18 cellular contexts compared by ENCODE assay signal in the genomic region with DNA sequence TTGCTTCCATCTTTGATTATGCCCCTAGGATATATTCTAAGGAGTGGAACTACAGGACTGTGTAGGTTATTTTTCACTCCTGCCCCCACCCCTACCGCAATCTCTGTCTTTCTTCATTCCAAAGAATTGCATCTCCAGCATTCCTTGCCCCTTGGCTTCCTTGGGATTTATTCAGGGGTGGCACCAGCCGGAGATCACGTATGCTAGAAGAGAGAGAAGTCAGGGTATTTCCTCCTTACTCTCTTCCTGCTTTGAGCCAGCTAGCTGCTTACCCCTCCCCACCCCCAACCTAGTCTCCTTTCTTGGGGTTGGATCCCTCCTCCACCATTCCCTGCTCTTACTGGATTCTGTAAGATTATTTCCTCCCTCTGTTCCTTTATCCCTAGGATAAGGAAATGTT. TPM values are rescaled to one million over a fixed set of nuclear protein-coding genes. Genes with fewer than 3 reads are reported as not detected.
DNase-seq lines count a peak whose midpoint lies in the region; ATAC-seq and TF ChIP-seq lines count a peak whose summit lies in the region.
"Had no signal": no experiment of that assay in that cellular context is flagged by ENCODE, and none has a peak within 500 bp of the region (broad histone marks: within the 10 kb centered on the region; RNA-seq: fewer than 3 reads in every experiment).

No MANE protein-coding gene starts in this region.

- peak; percentile 37 for DNase-seq in activated CD4-positive, alpha-beta T cell treated with anti-CD3 and anti-CD28 coated beads for 36 hours
- DNase-seq in activated CD4-positive, alpha-beta T cell treated with anti-CD3 and anti-CD28 coated beads for 48 hours: no peak
- DNase-seq in colonic mucosa: peak; percentile 15
- DNase-seq in progenitor cell of endocrine pancreas (ENCODE audit: low spot score, unreplicated experiment): no peak
- no peak for DNase-seq in activated gamma-delta T cell treated with Interleukin-2 at 50 U/mL for 16 hours
- no peak for DNase-seq in activated CD4-positive, CD25-positive, alpha-beta regulatory T cell treated with anti-CD3 and anti-CD28 coated beads, Interleukin-2, amount 50 U/mL, for 72 hours
- DNase-seq in DMS79 (lab: John Stamatoyannopoulos, UW): no peak
- DNase-seq: central memory CD4-positive, alpha-beta T cell; DMS153; erythroblast; NCI-H1436; NCI-H510A; occipital lobe; thyroid gland had no signal

- peak; percentile 48 for ATAC-seq in activated CD4-positive, alpha-beta T cell treated with anti-CD3 and anti-CD28 coated beads for 36 hours
- ATAC-seq: HepG2 had no signal

- H3K27ac ChIP-seq in SU-DHL-6 (ENCODE audit: low read depth, low read length) (peak overlapping the region; percentile 78), colonic mucosa (no peak overlapping the region)
- H3K27ac ChIP-seq: hepatocyte, thyroid gland had no signal

- POLR2A ChIA-PET in activated CD4-positive, alpha-beta T cell treated with anti-CD3 and anti-CD28 coated beads for 36 hours (lab: Charles Lee): no interaction called here

- H3K4me3 ChIP-seq in SU-DHL-6 (ENCODE audit: insufficient read depth, low read length, poor library complexity, severe bottlenecking) (no peak overlapping the region), colonic mucosa (no peak overlapping the region)
- H3K4me3 ChIP-seq: hepatocyte, smooth muscle cell, thyroid gland had no signal

- no peaks in the 10 kb centered on the region for H3K27me3 Mint-ChIP-seq in activated CD4-positive, alpha-beta T cell treated with anti-CD3 and anti-CD28 coated beads for 36 hours
- H3K27me3 Mint-ChIP-seq in progenitor cell of endocrine pancreas: no peaks in the 10 kb centered on the region

- intact Hi-C loops in activated CD4-positive, alpha-beta T cell treated with anti-CD3 and anti-CD28 coated beads for 36 hours (cut with DNase I, micrococcal nuclease): loop anchor here in 1 of 2 experiments (10.0 kb wide), 1 partner anchor 52 kb away; no protein-coding TSS in a partner anchor
- intact Hi-C loops in colonic mucosa (cut with DNase I): loop anchor here (10.0 kb wide), 1 partner anchor 182 kb away; no protein-coding TSS in a partner anchor

- H2AFZ ChIP-seq in SU-DHL-6 (ENCODE audit: low read depth, low read length, severe bottlenecking): peak overlapping the region; percentile 73
- H2AFZ ChIP-seq: hepatocyte had no signal

- H3K9me3 ChIP-seq in SU-DHL-6 (ENCODE audit: insufficient read depth, low read length) (no peaks in the 10 kb centered on the region), colonic mucosa (no peaks in the 10 kb centered on the region)
- H3K9me3 ChIP-seq: thyroid gland had no signal

- no peaks in the 10 kb centered on the region for H3K79me2 ChIP-seq in SU-DHL-6 (ENCODE audit: insufficient read depth, low read length)
- H3K79me2 ChIP-seq: hepatocyte had no signal

- peaks cover 48% of the 10 kb centered on the region for H3F3A ChIP-seq in SU-DHL-6 (ENCODE audit: insufficient read depth)

- H3K27me3 ChIP-seq in SU-DHL-6 (ENCODE audit: low read length) (no peaks in the 10 kb centered on the region), colonic mucosa (no peaks in the 10 kb centered on the region)
- H3K27me3 ChIP-seq: hepatocyte, thyroid gland had no signal

- peaks cover 1% of the 10 kb centered on the region for H3K36me3 Mint-ChIP-seq in activated CD4-positive, alpha-beta T cell treated with anti-CD3 and anti-CD28 coated beads for 36 hours (ENCODE audit: low read depth)
- peaks cover 2% of the 10 kb centered on the region for H3K36me3 Mint-ChIP-seq in progenitor cell of endocrine pancreas (ENCODE audit: insufficient read depth)

- H3K4me1 Mint-ChIP-seq in activated CD4-positive, alpha-beta T cell treated with anti-CD3 and anti-CD28 coated beads for 36 hours: peaks cover 57% of the 10 kb centered on the region
- peaks cover 25% of the 10 kb centered on the region for H3K4me1 Mint-ChIP-seq in progenitor cell of endocrine pancreas (ENCODE audit: low read depth)

- TF ChIP-seq CTCF in SU-DHL-6 (IDR thresholded peaks at IDR 0.05; ENCODE audit: insufficient read depth, low read length, poor library complexity, severe bottlenecking) (no peak), colonic mucosa (IDR thresholded peaks at IDR 0.05) (no peak), progenitor cell of endocrine pancreas (IDR thresholded peaks at IDR 0.05; ENCODE audit: unreplicated experiment) (no peak)

- peak overlapping the region; percentile 43 for H3K4me2 ChIP-seq in SU-DHL-6 (ENCODE audit: low read depth, low read length, poor library complexity, severe bottlenecking)
- H3K4me2 ChIP-seq: hepatocyte, smooth muscle cell had no signal

- H3K36me3 ChIP-seq in SU-DHL-6 (ENCODE audit: low read length) (no peaks in the 10 kb centered on the region), colonic mucosa (no peaks in the 10 kb centered on the region)
- H3K36me3 ChIP-seq: thyroid gland had no signal

- no peak overlapping the region for H3K9ac ChIP-seq in SU-DHL-6 (ENCODE audit: low read length)
- H3K9ac ChIP-seq in colonic mucosa (ENCODE audit: low read depth in 2 of 2, low read length in 2 of 2): no peak overlapping the region

- H4K20me1 ChIP-seq in SU-DHL-6 (ENCODE audit: low read depth, low read length): no peaks in the 10 kb centered on the region

- no peaks in the 10 kb centered on the region for H3K9me3 Mint-ChIP-seq in activated CD4-positive, alpha-beta T cell treated with anti-CD3 and anti-CD28 coated beads for 36 hours (ENCODE audit: low read depth)
- no peaks in the 10 kb centered on the region for H3K9me3 Mint-ChIP-seq in progenitor cell of endocrine pancreas (ENCODE audit: low read depth)

- peaks cover under 1% of the 10 kb centered on the region for H3K4me1 ChIP-seq in colonic mucosa

- CTCF ChIA-PET in activated CD4-positive, alpha-beta T cell treated with anti-CD3 and anti-CD28 coated beads for 36 hours (lab: Charles Lee): interaction anchor here (0.8 kb wide), 1 partner anchor 9 kb away, joined by 3 read pairs; no protein-coding TSS in a partner anchor

- H3K4me3 Mint-ChIP-seq in activated CD4-positive, alpha-beta T cell treated with anti-CD3 and anti-CD28 coated beads for 36 hours: peak overlapping the region; percentile 44
- H3K4me3 Mint-ChIP-seq in progenitor cell of endocrine pancreas (ENCODE audit: low read depth): no peak overlapping the region

- H3K9me2 ChIP-seq in SU-DHL-6 (replicated peaks; ENCODE audit: insufficient read depth, low read length): no peaks in the 10 kb centered on the region

- peak overlapping the region; percentile 89 for H3K27ac Mint-ChIP-seq in activated CD4-positive, alpha-beta T cell treated with anti-CD3 and anti-CD28 coated beads for 36 hours
- peak overlapping the region; percentile 67 for H3K27ac Mint-ChIP-seq in progenitor cell of endocrine pancreas

RNA-seq across cellular contexts. Expression of a gene that starts 35.0 kb away (rescaled TPM):
- total RNA-seq in activated CD4-positive, alpha-beta T cell treated with anti-CD3 and anti-CD28 coated beads for 36 hours: 10 to 100 TPM; 35.6 to 43.5 TPM
- total RNA-seq in colonic mucosa (10 to 100 TPM; 15.7 to 21.8 TPM), progenitor cell of endocrine pancreas (17.5 and 17.9 TPM in 2 replicates)

RNA-seq across cellular contexts. Expression of a gene that starts 42.2 kb away (rescaled TPM):
- total RNA-seq in activated CD4-positive, alpha-beta T cell treated with anti-CD3 and anti-CD28 coated beads for 36 hours: 100 to 1,000 TPM; 129 to 142 TPM
- total RNA-seq in colonic mucosa: 100 to 1,000 TPM; 299 to 377 TPM
- total RNA-seq in progenitor cell of endocrine pancreas: 220 and 234 TPM in 2 replicates

Comparison
In these comparisons a context has a peak if more than half of its experiments do, and no peak if none do; other contexts are left out.
1. DNase-seq: peak in activated CD4-positive, alpha-beta T cell treated with anti-CD3 and anti-CD28 coated beads for 36 hours (single experiment) and colonic mucosa (single experiment); none in activated CD4-positive, alpha-beta T cell treated with anti-CD3 and anti-CD28 coated beads for 48 hours (single experiment), progenitor cell of endocrine pancreas (single experiment), activated gamma-delta T cell treated with Interleukin-2 at 50 U/mL for 16 hours (single experiment), activated CD4-positive, CD25-positive, alpha-beta regulatory T cell treated with anti-CD3 and anti-CD28 coated beads, Interleukin-2, amount 50 U/mL, for 72 hours (single experiment) and DMS79 (single experiment).